Comparison of ENCODE assay signal across 8 cellular contexts in the genomic region with DNA sequence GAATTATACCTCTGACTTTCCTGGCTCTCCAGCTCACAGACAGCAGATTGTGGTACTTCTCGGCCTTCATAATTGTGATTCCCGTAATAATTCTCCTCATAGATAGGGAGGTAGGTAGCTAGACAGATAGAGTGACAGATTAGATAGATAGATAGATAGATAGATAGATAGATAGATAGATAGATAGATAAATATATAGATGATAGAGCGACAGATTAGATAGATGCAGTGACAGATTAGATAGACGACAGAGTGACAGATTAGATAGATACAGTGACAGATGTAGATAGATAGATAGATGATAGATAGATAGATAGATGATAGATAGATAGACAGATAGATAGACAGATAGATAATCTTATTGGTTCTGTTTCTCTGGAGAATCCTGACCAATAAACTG.
"Had no signal": no experiment of that assay in that cellular context is flagged by ENCODE, and none has a peak within 500 bp of the region (broad histone marks: within the 10 kb centered on the region; RNA-seq: fewer than 3 reads in every experiment).

No MANE protein-coding gene starts in this region.

- DNase-seq: GDM1, GF-D8 had no signal

- ATAC-seq: GM12878 had no signal

- FAIRE-seq: G401.6, GM12878, GM12891, GM12892, GM18507, GM19239 had no signal

- H3K4me3 ChIP-seq: GM12878 had no signal
